ENCODE assay signal across 2 cellular contexts in the genomic region with DNA sequence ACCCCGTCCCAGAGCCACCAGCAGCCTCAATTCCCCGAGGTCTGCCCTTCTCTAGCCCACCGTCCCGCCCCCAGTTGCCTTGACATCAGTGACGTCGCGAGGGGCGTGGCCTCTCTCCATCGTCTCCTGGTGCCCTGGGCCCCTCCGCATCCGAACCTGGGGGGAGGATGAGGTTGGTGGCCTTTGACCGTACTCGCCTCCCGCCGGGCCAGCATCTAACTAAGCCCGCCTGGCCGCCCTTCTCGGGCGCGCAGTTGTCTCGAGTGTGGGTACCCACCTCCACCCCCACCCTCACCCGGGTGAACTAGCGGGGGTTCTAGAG.
A peak's percentile ranks its signal among the peaks of the same experiment; 100 is the strongest.
TF ChIP-seq lines count a peak whose summit lies in the region.

No MANE protein-coding gene starts in this region.

TF ChIP-seq in GM23338, 12 proteins besides CTCF, POLR2A, EP300 and RAD21:
- peak; percentile 83 for TF ChIP-seq POLR2AphosphoS5 (IDR thresholded peaks at IDR 0.05; ENCODE audit: low read depth)
- TF ChIP-seq ZNF331 (CRISPR knock-in tag; IDR thresholded peaks at IDR 0.05; ENCODE audit: low read depth): no peak
- TF ChIP-seq EZH2 (IDR thresholded peaks at IDR 0.05; ENCODE audit: low read depth, unreplicated experiment): no peak
- peak; percentile 89 for TF ChIP-seq CREB1 (CRISPR knock-in tag; IDR thresholded peaks at IDR 0.05; ENCODE audit: low read depth)
- TF ChIP-seq STAT1 (IDR thresholded peaks at IDR 0.05; ENCODE audit: unreplicated experiment): no peak

TF ChIP-seq in SK-N-SH, 30 proteins besides CTCF, POLR2A, EP300 and RAD21:
- TF ChIP-seq NFIC (IDR thresholded peaks at IDR 0.05; ENCODE audit: borderline replicate concordance) (no peak), YY1 (IDR thresholded peaks at IDR 0.05; ENCODE audit: low read depth) (no peak), POLR2AphosphoS5 (IDR thresholded peaks at IDR 0.05; ENCODE audit: low read depth, low read length) (peak; percentile 64; the same call in 1 of the 2 replicates), JUND (IDR thresholded peaks at IDR 0.05) (no peak), MXI1 (IDR thresholded peaks at IDR 0.05; ENCODE audit: low read depth, low read length) (peak; percentile 46; the same call in 1 of the 2 replicates)
- TF ChIP-seq, protein P1, sequence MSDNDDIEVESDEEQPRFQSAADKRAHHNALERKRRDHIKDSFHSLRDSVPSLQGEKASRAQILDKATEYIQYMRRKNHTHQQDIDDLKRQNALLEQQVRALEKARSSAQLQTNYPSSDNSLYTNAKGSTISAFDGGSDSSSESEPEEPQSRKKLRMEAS (IDR thresholded peaks at IDR 0.05; ENCODE audit: low read depth): no peak
